ENCODE assay signal across 2 cellular contexts in genomic region chr16:23160082-23160481, GRCh38.
TF ChIP-seq lines count a peak whose summit lies in the region.

No MANE protein-coding gene starts in this region.

TF ChIP-seq in SK-N-SH treated with all-trans-retinoic acid at 6 μM for 48 hours, 23 proteins besides CTCF, POLR2A, EP300 and RAD21 (continued from another document):
- TF ChIP-seq POU6F1 (CRISPR knock-in tag; IDR thresholded peaks at IDR 0.05; ENCODE audit: borderline replicate concordance, low read depth) (no peak), CSRNP3 (CRISPR knock-in tag; IDR thresholded peaks at IDR 0.05) (no peak)

TF ChIP-seq in GM23338, 12 proteins besides CTCF, POLR2A, EP300 and RAD21 (continued from another document):
- no peak for TF ChIP-seq ZNF462 (CRISPR knock-in tag; IDR thresholded peaks at IDR 0.05)
